2 cellular contexts compared by ENCODE assay signal in the genomic region with DNA sequence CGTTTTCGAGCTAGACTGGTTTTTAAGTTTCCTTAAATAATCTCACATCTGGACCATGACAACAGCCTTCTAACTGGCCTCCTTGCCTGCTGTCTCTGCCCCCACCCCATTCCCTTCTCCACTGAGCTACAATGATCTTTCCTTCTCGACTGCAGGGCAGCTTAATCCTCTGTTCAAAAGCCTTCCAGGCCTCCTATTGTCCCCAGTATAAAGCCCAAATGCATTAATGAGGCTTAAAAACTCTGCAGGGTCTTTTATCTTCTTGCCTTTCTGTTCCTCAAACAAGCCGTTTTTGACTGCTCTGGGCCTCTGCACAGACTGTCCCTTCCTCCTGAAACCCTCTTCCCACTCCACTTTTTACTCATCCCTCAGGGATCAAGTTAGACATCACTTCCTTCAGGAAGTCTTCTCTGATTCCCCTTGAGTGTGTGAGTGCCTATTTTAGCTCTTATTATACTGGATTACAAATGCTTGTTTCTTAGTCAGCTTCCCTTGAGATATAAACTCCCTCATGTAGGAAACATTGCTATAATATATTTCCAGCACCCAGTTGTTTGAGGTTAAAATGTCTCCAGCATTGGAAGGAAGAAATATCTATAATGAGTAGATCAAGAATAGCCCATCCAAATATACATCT.
TF ChIP-seq lines count a peak whose summit lies in the region.

No MANE protein-coding gene starts in this region.

TF ChIP-seq in SK-N-SH treated with all-trans-retinoic acid at 6 μM for 48 hours, 23 proteins besides CTCF, POLR2A, EP300 and RAD21:
- TF ChIP-seq, protein P1, sequence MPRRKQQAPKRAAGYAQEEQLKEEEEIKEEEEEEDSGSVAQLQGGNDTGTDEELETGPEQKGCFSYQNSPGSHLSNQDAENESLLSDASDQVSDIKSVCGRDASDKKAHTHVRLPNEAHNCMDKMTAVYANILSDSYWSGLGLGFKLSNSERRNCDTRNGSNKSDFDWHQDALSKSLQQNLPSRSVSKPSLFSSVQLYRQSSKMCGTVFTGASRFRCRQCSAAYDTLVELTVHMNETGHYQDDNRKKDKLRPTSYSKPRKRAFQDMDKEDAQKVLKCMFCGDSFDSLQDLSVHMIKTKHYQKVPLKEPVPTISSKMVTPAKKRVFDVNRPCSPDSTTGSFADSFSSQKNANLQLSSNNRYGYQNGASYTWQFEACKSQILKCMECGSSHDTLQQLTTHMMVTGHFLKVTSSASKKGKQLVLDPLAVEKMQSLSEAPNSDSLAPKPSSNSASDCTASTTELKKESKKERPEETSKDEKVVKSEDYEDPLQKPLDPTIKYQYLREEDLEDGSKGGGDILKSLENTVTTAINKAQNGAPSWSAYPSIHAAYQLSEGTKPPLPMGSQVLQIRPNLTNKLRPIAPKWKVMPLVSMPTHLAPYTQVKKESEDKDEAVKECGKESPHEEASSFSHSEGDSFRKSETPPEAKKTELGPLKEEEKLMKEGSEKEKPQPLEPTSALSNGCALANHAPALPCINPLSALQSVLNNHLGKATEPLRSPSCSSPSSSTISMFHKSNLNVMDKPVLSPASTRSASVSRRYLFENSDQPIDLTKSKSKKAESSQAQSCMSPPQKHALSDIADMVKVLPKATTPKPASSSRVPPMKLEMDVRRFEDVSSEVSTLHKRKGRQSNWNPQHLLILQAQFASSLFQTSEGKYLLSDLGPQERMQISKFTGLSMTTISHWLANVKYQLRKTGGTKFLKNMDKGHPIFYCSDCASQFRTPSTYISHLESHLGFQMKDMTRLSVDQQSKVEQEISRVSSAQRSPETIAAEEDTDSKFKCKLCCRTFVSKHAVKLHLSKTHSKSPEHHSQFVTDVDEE (CRISPR knock-in tag; IDR thresholded peaks at IDR 0.05) = no peak
- no peak for TF ChIP-seq CSDC2 (CRISPR knock-in tag; IDR thresholded peaks at IDR 0.05)
- no peak for TF ChIP-seq ZNF70 (CRISPR knock-in tag; IDR thresholded peaks at IDR 0.05)
- TF ChIP-seq TOX (CRISPR knock-in tag; IDR thresholded peaks at IDR 0.05; ENCODE audit: borderline replicate concordance) = no peak
- no peak for TF ChIP-seq ARNTL (CRISPR knock-in tag; IDR thresholded peaks at IDR 0.05; ENCODE audit: borderline replicate concordance, low read depth)
- TF ChIP-seq BACH2 (CRISPR knock-in tag; IDR thresholded peaks at IDR 0.05; ENCODE audit: borderline replicate concordance) = no peak
- TF ChIP-seq, protein P2, sequence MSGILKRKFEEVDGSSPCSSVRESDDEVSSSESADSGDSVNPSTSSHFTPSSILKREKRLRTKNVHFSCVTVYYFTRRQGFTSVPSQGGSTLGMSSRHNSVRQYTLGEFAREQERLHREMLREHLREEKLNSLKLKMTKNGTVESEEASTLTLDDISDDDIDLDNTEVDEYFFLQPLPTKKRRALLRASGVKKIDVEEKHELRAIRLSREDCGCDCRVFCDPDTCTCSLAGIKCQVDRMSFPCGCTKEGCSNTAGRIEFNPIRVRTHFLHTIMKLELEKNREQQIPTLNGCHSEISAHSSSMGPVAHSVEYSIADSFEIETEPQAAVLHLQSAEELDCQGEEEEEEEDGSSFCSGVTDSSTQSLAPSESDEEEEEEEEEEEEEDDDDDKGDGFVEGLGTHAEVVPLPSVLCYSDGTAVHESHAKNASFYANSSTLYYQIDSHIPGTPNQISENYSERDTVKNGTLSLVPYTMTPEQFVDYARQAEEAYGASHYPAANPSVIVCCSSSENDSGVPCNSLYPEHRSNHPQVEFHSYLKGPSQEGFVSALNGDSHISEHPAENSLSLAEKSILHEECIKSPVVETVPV (CRISPR knock-in tag; IDR thresholded peaks at IDR 0.05) = no peak
- TF ChIP-seq ZFP3 (CRISPR knock-in tag; IDR thresholded peaks at IDR 0.05) = no peak
- no peak for TF ChIP-seq ZC3H10 (CRISPR knock-in tag; IDR thresholded peaks at IDR 0.05)
- TF ChIP-seq ZNF565 (CRISPR knock-in tag; conservative IDR thresholded peaks at IDR 0.05; ENCODE audit: low read depth) = no peak
- no peak for TF ChIP-seq GLIS3 (CRISPR knock-in tag; IDR thresholded peaks at IDR 0.05)
- TF ChIP-seq SNAI2 (CRISPR knock-in tag; IDR thresholded peaks at IDR 0.05) = no peak
- no peak for TF ChIP-seq PATZ1 (CRISPR knock-in tag; IDR thresholded peaks at IDR 0.05; ENCODE audit: borderline replicate concordance)
TF ChIP-seq in SK-N-SH treated with all-trans-retinoic acid at 6 μM for 48 hours: peak in this region for 0.

TF ChIP-seq in HepG2, 621 proteins besides CTCF, POLR2A, EP300 and RAD21 (continued from another document):
- no peak for TF ChIP-seq ZBTB46 (CRISPR knock-in tag; IDR thresholded peaks at IDR 0.05; ENCODE audit: borderline replicate concordance)
- no peak for TF ChIP-seq ZFAT (CRISPR knock-in tag; conservative IDR thresholded peaks at IDR 0.05)
- TF ChIP-seq RORA (CRISPR knock-in tag; IDR thresholded peaks at IDR 0.05) = no peak
- TF ChIP-seq NAIF1 (CRISPR knock-in tag; IDR thresholded peaks at IDR 0.05; ENCODE audit: borderline replicate concordance) = no peak
- TF ChIP-seq ZNF652 (CRISPR knock-in tag; IDR thresholded peaks at IDR 0.05; ENCODE audit: borderline replicate concordance, low read depth) = no peak
- TF ChIP-seq SP2 (CRISPR knock-in tag; IDR thresholded peaks at IDR 0.05) = no peak
- no peak for TF ChIP-seq KDM5A (IDR thresholded peaks at IDR 0.05; ENCODE audit: borderline replicate concordance, low read length)
- TF ChIP-seq TFAP4 (IDR thresholded peaks at IDR 0.05; ENCODE audit: borderline replicate concordance, low read depth) = no peak
- TF ChIP-seq SIN3A (IDR thresholded peaks at IDR 0.05; ENCODE audit: borderline replicate concordance, low read depth, low read length) = no peak
- no peak for TF ChIP-seq ZNF496 (CRISPR knock-in tag; IDR thresholded peaks at IDR 0.05; ENCODE audit: insufficient replicate concordance)
- no peak for TF ChIP-seq ZNF20 (CRISPR knock-in tag; IDR thresholded peaks at IDR 0.05)
- no peak for TF ChIP-seq CEBPB (IDR thresholded peaks at IDR 0.05; ENCODE audit: borderline replicate concordance, low read depth, low read length)
- no peak for TF ChIP-seq KDM5B (CRISPR knock-in tag; IDR thresholded peaks at IDR 0.05; ENCODE audit: borderline replicate concordance)
